9 cellular contexts compared by ENCODE assay signal in the genomic region with DNA sequence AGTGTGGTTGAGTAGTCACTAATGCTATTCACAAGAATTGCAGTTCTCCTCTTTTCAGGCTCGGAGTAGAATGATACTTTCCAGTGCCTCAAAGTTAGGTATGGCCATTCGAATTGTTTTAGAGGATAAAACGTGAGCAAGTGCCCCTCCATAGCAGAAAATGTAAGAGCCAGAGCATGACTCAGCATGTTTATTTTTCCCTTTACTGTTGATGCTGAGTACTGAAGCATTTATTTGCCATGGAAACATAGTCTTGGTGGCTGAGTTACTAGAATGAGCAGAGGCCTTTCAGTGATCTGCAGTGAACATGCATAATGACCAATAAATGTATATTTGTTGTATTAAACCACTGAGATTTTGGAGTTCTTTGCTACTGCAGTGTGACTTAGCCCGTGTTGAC.
A peak's percentile ranks its signal among the peaks of the same experiment; 100 is the strongest.
DNase-seq lines count a peak whose midpoint lies in the region; ATAC-seq lines count a peak whose summit lies in the region.
"Had no signal": no experiment of that assay in that cellular context is flagged by ENCODE, and none has a peak within 500 bp of the region (broad histone marks: within the 10 kb centered on the region; RNA-seq: fewer than 3 reads in every experiment).

No MANE protein-coding gene starts in this region.

- ATAC-seq in GM21528 (IDR thresholded peaks at IDR 0.05; ENCODE audit: low FRiP score, unreplicated experiment), result no peak

- DNase-seq in ELR (ENCODE audit: low read depth) (peak; percentile 59), NCI-H146 (lab: John Stamatoyannopoulos, UW) (peak; percentile 77), brain pericyte (ENCODE audit: low read depth, low spot score) (peak; percentile 32), myocyte (ENCODE audit: low read depth) (peak; percentile 28), medulla oblongata (ENCODE audit: extremely low spot score) (no peak), COLO668 (lab: John Stamatoyannopoulos, UW; ENCODE audit: unreplicated experiment) (no peak)
- DNase-seq: activated gamma-delta T cell treated with Interleukin-2 at 50 U/mL for 16 hours, Kasumi-1 had no signal

Comparison
In these comparisons a context has a peak if more than half of its experiments do, and no peak if none do; other contexts are left out.
1. DNase-seq: peak in ELR (single experiment), NCI-H146 (single experiment), brain pericyte (single experiment) and myocyte (single experiment); none in medulla oblongata (single experiment) and COLO668 (single experiment).